Comparison of ENCODE assay signal across 24 cellular contexts in the genomic region with DNA sequence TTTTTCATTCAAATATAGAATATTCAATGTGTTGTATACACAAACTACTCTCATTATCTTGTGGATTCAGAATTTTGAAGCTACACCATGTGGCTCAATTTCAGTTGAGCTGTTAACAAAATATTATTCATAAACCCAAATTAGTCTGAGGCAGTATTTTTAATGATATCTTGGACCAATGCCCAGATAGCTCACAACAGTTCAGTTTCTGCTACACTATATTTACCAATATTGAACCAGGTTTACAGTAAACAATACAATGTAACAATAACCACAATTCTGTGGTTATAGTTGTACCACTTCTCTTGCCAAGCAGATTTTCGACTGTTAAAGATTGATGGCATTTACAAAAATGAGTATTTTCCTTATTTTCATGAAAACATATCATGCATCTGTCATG.
"Had no signal": no experiment of that assay in that cellular context is flagged by ENCODE, and none has a peak within 500 bp of the region (broad histone marks: within the 10 kb centered on the region; RNA-seq: fewer than 3 reads in every experiment).

No MANE protein-coding gene starts in this region.

- H3K27me3 ChIP-seq: body of pancreas, cardiac muscle cell, esophagus muscularis mucosa, gastroesophageal sphincter, right atrium auricular region, tibial artery had no signal

- H3K9me3 ChIP-seq: body of pancreas, esophagus muscularis mucosa, gastroesophageal sphincter, psoas muscle, right atrium auricular region, tibial artery had no signal

- H3K27ac ChIP-seq: body of pancreas, cardiac muscle cell, esophagus muscularis mucosa, gastroesophageal sphincter, psoas muscle, right atrium auricular region, tibial artery, VCaP had no signal

- H3K4me1 ChIP-seq: body of pancreas had no signal

- ATAC-seq: activated CD4-positive, CD25-positive, alpha-beta regulatory T cell treated with anti-CD3 and anti-CD28 coated beads, Interleukin-2, amount 50 U/mL, for 24 hours; activated CD8-positive, alpha-beta memory T cell treated with anti-CD3 and anti-CD28 coated beads, Interleukin-2, amount 10 ng/mL, durations not matched to agents 7 days and 5 days; activated CD8-positive, alpha-beta T cell treated with anti-CD3 and anti-CD28 coated beads for 36 hours; activated naive CD8-positive, alpha-beta T cell treated with anti-CD3 and anti-CD28 coated beads, Interleukin-2, amount 50 U/mL, for 24 hours; body of pancreas; gastroesophageal sphincter; left ventricle myocardium superior; natural killer cell had no signal

- H3K36me3 ChIP-seq: gastroesophageal sphincter, right atrium auricular region, tibial artery had no signal

- H3K4me3 ChIP-seq: body of pancreas, cardiac muscle cell, esophagus muscularis mucosa, gastroesophageal sphincter, psoas muscle, right atrium auricular region, tibial artery had no signal

- DNase-seq: activated CD4-positive, alpha-beta T cell treated with anti-CD3 and anti-CD28 coated beads, Interleukin-2, amount 10 ng/mL, durations not matched to agents 24 days and 14 days; activated CD8-positive, alpha-beta memory T cell treated with anti-CD3 and anti-CD28 coated beads, Interleukin-2, amount 10 ng/mL, durations not matched to agents 7 days and 5 days; activated CD8-positive, alpha-beta T cell treated with anti-CD3 and anti-CD28 coated beads for 36 hours; activated gamma-delta T cell; activated naive CD4-positive, alpha-beta T cell treated with anti-CD3 and anti-CD28 coated beads, Interleukin-2, amount 50 U/mL, for 16 hours; activated naive CD8-positive, alpha-beta T cell treated with anti-CD3 and anti-CD28 coated beads, Interleukin-2, amount 50 U/mL, for 24 hours; activated T-cell treated with anti-CD3 and anti-CD28 coated beads for 4 hours; body of pancreas; effector CD8-positive, alpha-beta T cell; head of caudate nucleus; hypothalamus; left ventricle myocardium superior; mammary epithelial cell; natural killer cell; psoas muscle; stimulated activated CD4-positive, alpha-beta T cell treated with anti-CD3 and anti-CD28 coated beads, Interleukin-12 subunit alpha, Interleukin-12 subunit beta, amount 100 ng/mL, for 4 hours; substantia nigra; tibial artery had no signal
